In genomic region chr7:87476179-87476557, GRCh38 we compare ENCODE assay signal across 11 cellular contexts. TPM values are rescaled to one million over a fixed set of nuclear protein-coding genes. Genes with fewer than 3 reads are reported as not detected.
A peak's percentile ranks its signal among the peaks of the same experiment; 100 is the strongest.
DNase-seq lines count a peak whose midpoint lies in the region; ATAC-seq, FAIRE-seq and TF ChIP-seq lines count a peak whose summit lies in the region.
"Had no signal": no experiment of that assay in that cellular context is flagged by ENCODE, and none has a peak within 500 bp of the region (broad histone marks: within the 10 kb centered on the region; RNA-seq: fewer than 3 reads in every experiment).

No MANE protein-coding gene starts in this region.

- peak overlapping the region; percentile 77 for H3K4me2 ChIP-seq in skeletal muscle satellite cell (ENCODE audit: low read length)

- H3K4me1 ChIP-seq in skeletal muscle satellite cell (ENCODE audit: control insufficient read depth, insufficient read depth, low read length) = peaks cover 6% of the 10 kb centered on the region
- H3K4me1 ChIP-seq in body of pancreas = peaks cover 14% of the 10 kb centered on the region
- no peaks in the 10 kb centered on the region for H3K4me1 ChIP-seq in small intestine (ENCODE audit: control insufficient read depth in 2 of 2, insufficient read depth in 1 of 2, low read depth in 1 of 2, low read length in 1 of 2)

- no peaks in the 10 kb centered on the region for H3K9me3 ChIP-seq in iPS-18c (ENCODE audit: control insufficient read depth, insufficient read depth, low read length)
- H3K9me3 ChIP-seq in skeletal muscle satellite cell (replicated peaks; ENCODE audit: low read length) = no peaks in the 10 kb centered on the region
- no peaks in the 10 kb centered on the region for H3K9me3 ChIP-seq in body of pancreas
- no peaks in the 10 kb centered on the region for H3K9me3 ChIP-seq in small intestine (ENCODE audit: control insufficient read depth, low read depth)

- H3K36me3 ChIP-seq in skeletal muscle satellite cell (ENCODE audit: insufficient read depth, low read length) = no peaks in the 10 kb centered on the region
- no peaks in the 10 kb centered on the region for H3K36me3 ChIP-seq in body of pancreas (replicated peaks in 1 of 2; ENCODE audit: insufficient read depth in 1 of 2, low read depth in 2 of 2)
- H3K36me3 ChIP-seq in small intestine (ENCODE audit: control insufficient read depth in 2 of 2, insufficient read depth in 2 of 2, low read length in 2 of 2) = no peaks in the 10 kb centered on the region

- intact Hi-C loops in body of pancreas (cut with DNase I) = no loop called here

- DNase-seq in body of pancreas = no peak
- no peak for DNase-seq in small intestine
- DNase-seq in DMS 273 (lab: John Stamatoyannopoulos, UW; ENCODE audit: unreplicated experiment) = no peak
- no peak for DNase-seq in AG08395 (ENCODE audit: low spot score)
- DNase-seq: cortex of kidney, NCI-H446 treated with DMSO at 0.1 percent for 48 hours, T-helper 2 cell had no signal

- FAIRE-seq in small intestine (lab: Jason Lieb, UNC) = no peak

- peak overlapping the region; percentile 51; the same call in 1 of the 2 replicates for H3K4me3 ChIP-seq in GM08714 (ENCODE audit: low read length)
- peak overlapping the region; percentile 20 for H3K4me3 ChIP-seq in WI38 (ENCODE audit: low read depth, low read length)
- H3K4me3 ChIP-seq in iPS-18c (ENCODE audit: insufficient read depth, low read depth, low read length) = peak overlapping the region; percentile 55; the same call in 1 of the 2 replicates
- H3K4me3 ChIP-seq in skeletal muscle satellite cell (ENCODE audit: low read length) = peak overlapping the region; percentile 62
- H3K4me3 ChIP-seq in body of pancreas = no peak overlapping the region
- no peak overlapping the region for H3K4me3 ChIP-seq in small intestine (ENCODE audit: low read depth in 1 of 2, low read length in 2 of 2)

- H3K27me3 ChIP-seq in skeletal muscle satellite cell (ENCODE audit: control insufficient read depth, insufficient read depth, low read length) (peaks cover 38% of the 10 kb centered on the region), body of pancreas (no peaks in the 10 kb centered on the region), small intestine (ENCODE audit: control insufficient read depth in 2 of 2, insufficient read depth in 2 of 2, low read length in 2 of 2) (peaks cover 0 to 8% of the 10 kb centered on the region in 2 donors)

- H3K27ac ChIP-seq in body of pancreas (no peak overlapping the region), small intestine (ENCODE audit: low read depth in 1 of 2, low read length in 1 of 2) (no peak overlapping the region)

- no peak overlapping the region for H3K9ac ChIP-seq in skeletal muscle satellite cell (ENCODE audit: low read depth, low read length)

- ATAC-seq in body of pancreas = no peak

- no peak for TF ChIP-seq POLR2A in body of pancreas (IDR thresholded peaks at IDR 0.05)

- WGBS in body of pancreas, 2 donors = 53 to 57% methylated on average over 8 of the region's 8 CpGs
- 42 to 60% (median 60%) methylated on average over 8 of the region's 8 CpGs for WGBS in small intestine, 3 donors

- TF ChIP-seq CTCF in WI38 (IDR thresholded peaks at IDR 0.05; ENCODE audit: low read depth, low read length) = no peak
- no peak for TF ChIP-seq CTCF in body of pancreas (IDR thresholded peaks at IDR 0.05)

RNA-seq across cellular contexts. Expression of gene ABCB4, which starts 0.7 kb away (rescaled TPM):
- total RNA-seq in skeletal muscle satellite cell (2012; rRNA removed) = 0.51 TPM in 1 of 2 replicates, not detected in the other
- under 1 TPM in 1 of 2 donors, not detected in 1; under 0.01 TPM for total RNA-seq in body of pancreas
- polyA plus RNA-seq in small intestine = 1 to 10 TPM in 1 of 3 donors, under 1 TPM in 1, not detected in 1; 0.16 to 1.4 TPM

Comparison
In these comparisons a context has a peak if more than half of its experiments do, and no peak if none do; other contexts are left out.
1. H3K4me3 ChIP-seq: peak in GM08714 (single experiment), WI38 (single experiment), iPS-18c (single experiment) and skeletal muscle satellite cell (single experiment); none in body of pancreas (0 of 2) and small intestine (0 of 2).